In the genomic region with DNA sequence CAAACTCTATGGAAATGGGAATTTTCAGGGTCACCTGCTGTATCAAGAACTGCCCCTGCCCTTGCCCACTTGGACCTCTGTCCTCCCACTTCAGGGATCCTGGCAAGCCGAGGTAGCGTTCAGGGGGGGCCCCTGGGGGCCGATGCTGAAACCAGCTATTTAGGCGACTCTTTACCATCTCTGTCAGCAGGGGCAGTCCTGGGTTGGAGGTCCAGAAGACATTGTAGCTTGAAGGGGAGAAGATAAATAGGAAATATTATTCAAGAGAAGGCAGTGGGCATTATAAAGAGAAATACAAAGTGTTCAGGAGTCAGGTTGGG, we compare ENCODE assay signal across 1 cellular context.
TF ChIP-seq lines count a peak whose summit lies in the region.

No MANE protein-coding gene starts in this region.

TF ChIP-seq in GM12891, 5 proteins besides CTCF, POLR2A, EP300 and RAD21 (continued from another document):
- TF ChIP-seq POU2F2 (IDR thresholded peaks at IDR 0.05; ENCODE audit: low read depth, low read length), result no peak
